In genomic region chr9:124658165-124659017, GRCh38 we compare ENCODE assay signal across 7 cellular contexts.
DNase-seq lines count a peak whose midpoint lies in the region; ATAC-seq, FAIRE-seq and TF ChIP-seq lines count a peak whose summit lies in the region.

No MANE protein-coding gene starts in this region.

- peak; percentile 86 for ATAC-seq in HG02623 (IDR thresholded peaks at IDR 0.05; ENCODE audit: unreplicated experiment)

- DNase-seq in GM12891 (ENCODE audit: insufficient read length, low spot score), result peak; percentile 43
- DNase-seq in NCI-H1105 (lab: John Stamatoyannopoulos, UW), result peak; percentile 87
- DNase-seq in SW 1271 (lab: John Stamatoyannopoulos, UW), result peak; percentile 92 to 99
- DNase-seq in cerebellum (ENCODE audit: low spot score), result peak; percentile 90
- peak; percentile 99 for DNase-seq in iris pigment epithelial cell (ENCODE audit: low read depth)
- DNase-seq in small intestine, result peak; percentile 74

- peak; percentile 99 for TF ChIP-seq POLR2A in GM12891 (IDR thresholded peaks at IDR 0.05; ENCODE audit: low read depth, low read length)

- H3K27me3 ChIP-seq in small intestine (ENCODE audit: control insufficient read depth in 2 of 2, insufficient read depth in 2 of 2, low read length in 2 of 2), result no peaks in the 10 kb centered on the region

- H3K36me3 ChIP-seq in small intestine (ENCODE audit: control insufficient read depth in 2 of 2, insufficient read depth in 2 of 2, low read length in 2 of 2), result no peaks in the 10 kb centered on the region

- H3K4me3 ChIP-seq in small intestine (ENCODE audit: low read depth in 1 of 2, low read length in 2 of 2), result peak overlapping the region in 1 of 2 donors; percentile 51

- H3K4me1 ChIP-seq in small intestine (ENCODE audit: control insufficient read depth in 2 of 2, insufficient read depth in 1 of 2, low read depth in 1 of 2, low read length in 1 of 2), result peaks cover 0 to 2% of the 10 kb centered on the region in 2 donors

- FAIRE-seq in GM12891 (lab: Jason Lieb, UNC) (peak; percentile 97), small intestine (lab: Jason Lieb, UNC) (no peak)

- no peaks in the 10 kb centered on the region for H3K9me3 ChIP-seq in small intestine (ENCODE audit: control insufficient read depth, low read depth)

- peak overlapping the region in 1 of 2 donors; percentile 86 for H3K27ac ChIP-seq in small intestine (ENCODE audit: low read depth in 1 of 2, low read length in 1 of 2)

- 4 to 11% (median 5%) methylated on average over 14 of the region's 14 CpGs for WGBS in small intestine, 3 donors

TF ChIP-seq in GM12891, 5 proteins besides CTCF, POLR2A, EP300 and RAD21:
- TF ChIP-seq POLR2AphosphoS5 (IDR thresholded peaks at IDR 0.05; ENCODE audit: low read depth, low read length) (peak; percentile 99), POU2F2 (IDR thresholded peaks at IDR 0.05; ENCODE audit: low read depth, low read length) (peak; percentile 75), SPI1 (IDR thresholded peaks at IDR 0.05; ENCODE audit: low read depth, low read length) (no peak), TAF1 (IDR thresholded peaks at IDR 0.05; ENCODE audit: low read depth, low read length) (peak; percentile 93), PAX5 (IDR thresholded peaks at IDR 0.05; ENCODE audit: insufficient read depth, low read length, severe bottlenecking) (peak; percentile 34)

Comparison
In these comparisons a context has a peak if more than half of its experiments do, and no peak if none do; other contexts are left out.
1. DNase-seq: peak in every context shown above with its lines; median percentile 99 in iris pigment epithelial cell; 96 in SW 1271; 90 in cerebellum; 87 in NCI-H1105; 74 in small intestine; 43 in GM12891.